ENCODE assay signal across 17 cellular contexts in the genomic region with DNA sequence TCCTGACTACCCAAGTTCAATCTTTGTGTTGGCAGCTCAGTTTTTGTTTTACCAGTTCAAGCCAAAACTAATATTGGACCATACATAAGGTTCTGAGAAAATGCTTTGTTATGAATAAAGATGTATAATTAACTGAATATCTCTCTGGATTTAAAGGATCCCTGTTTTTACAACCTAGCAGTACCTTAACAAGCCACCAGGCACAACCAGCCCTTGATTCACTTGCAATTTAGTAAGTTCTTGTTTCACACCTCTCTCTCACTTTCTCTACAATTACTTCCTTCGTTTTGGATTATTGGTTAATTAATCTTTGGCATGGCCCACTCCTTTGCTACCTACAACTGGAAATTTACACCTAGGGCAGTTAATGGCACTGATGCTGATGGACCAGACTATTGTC.
DNase-seq lines count a peak whose midpoint lies in the region; ATAC-seq and TF ChIP-seq lines count a peak whose summit lies in the region.
"Had no signal": no experiment of that assay in that cellular context is flagged by ENCODE, and none has a peak within 500 bp of the region (broad histone marks: within the 10 kb centered on the region; RNA-seq: fewer than 3 reads in every experiment).

No MANE protein-coding gene starts in this region.

- H3K4me3 ChIP-seq in GM23338 (no peak overlapping the region), endodermal cell (ENCODE audit: low read length) (no peak overlapping the region)
- H3K4me3 ChIP-seq: GM12878, HAP-1 had no signal

- H3K4me1 ChIP-seq in GM23338 (ENCODE audit: insufficient read depth) (no peaks in the 10 kb centered on the region), endodermal cell (ENCODE audit: control insufficient read depth, insufficient read depth, low read length) (no peaks in the 10 kb centered on the region)
- H3K4me1 ChIP-seq: HAP-1 had no signal

- H3K9me3 ChIP-seq in endodermal cell (ENCODE audit: control insufficient read depth, low read length): peaks cover 29% of the 10 kb centered on the region
- H3K9me3 ChIP-seq: HAP-1 had no signal

- TF ChIP-seq CTCF in GM23338 (conservative IDR thresholded peaks at IDR 0.05; ENCODE audit: low read depth in 2 of 2) (peak in 1 of 2 experiments; percentile 30; a peak in 2 of 4 replicates), endodermal cell (conservative IDR thresholded peaks at IDR 0.05) (peak; percentile 63), mesothelial cell of epicardium (IDR thresholded peaks at IDR 0.05; ENCODE audit: unreplicated experiment) (peak; percentile 29)

- no peaks in the 10 kb centered on the region for H3F3A ChIP-seq in GM23338 (replicated peaks; ENCODE audit: low read depth)

- no peaks in the 10 kb centered on the region for H3K79me2 ChIP-seq in GM23338 (replicated peaks; ENCODE audit: insufficient read depth)

- H4K20me1 ChIP-seq in GM23338 (replicated peaks; ENCODE audit: insufficient read depth): no peaks in the 10 kb centered on the region

- H3K36me3 ChIP-seq in GM23338 (ENCODE audit: insufficient read depth): peaks cover 3% of the 10 kb centered on the region; the same call in 1 of the 2 replicates
- H3K36me3 ChIP-seq in endodermal cell (ENCODE audit: control insufficient read depth, insufficient read depth, low read length): no peaks in the 10 kb centered on the region
- H3K36me3 ChIP-seq: HAP-1 had no signal

- H3K36me3 Mint-ChIP-seq in GM23338 (ENCODE audit: low read depth): peaks cover 6% of the 10 kb centered on the region
- H3K36me3 Mint-ChIP-seq in endodermal cell (ENCODE audit: low read depth): no peaks in the 10 kb centered on the region
- H3K36me3 Mint-ChIP-seq in mesothelial cell of epicardium: no peaks in the 10 kb centered on the region
- H3K36me3 Mint-ChIP-seq in activated naive CD8-positive, alpha-beta T cell treated with anti-CD3 and anti-CD28 coated beads, Interleukin-2, amount 50 U/mL, for 24 hours (ENCODE audit: low read depth): no peaks in the 10 kb centered on the region
- H3K36me3 Mint-ChIP-seq in stimulated activated effector memory CD8-positive, alpha-beta T cell treated with anti-CD3 and anti-CD28 coated beads, Interleukin-12 subunit alpha, Interleukin-12 subunit beta, amount 100 ng/mL, for 72 hours: no peaks in the 10 kb centered on the region
- H3K36me3 Mint-ChIP-seq: CD4-positive, CD25-positive, alpha-beta regulatory T cell; CD8-positive, alpha-beta memory T cell had no signal

- no peak overlapping the region for H2AFZ ChIP-seq in GM23338

- no peak overlapping the region for H3K4me2 ChIP-seq in GM23338

- H3K27ac Mint-ChIP-seq in GM23338 (no peak overlapping the region), endodermal cell (no peak overlapping the region), mesothelial cell of epicardium (no peak overlapping the region)
- H3K27ac Mint-ChIP-seq in activated naive CD8-positive, alpha-beta T cell treated with anti-CD3 and anti-CD28 coated beads, Interleukin-2, amount 50 U/mL, for 24 hours: no peak overlapping the region
- H3K27ac Mint-ChIP-seq in stimulated activated effector memory CD8-positive, alpha-beta T cell treated with anti-CD3 and anti-CD28 coated beads, Interleukin-12 subunit alpha, Interleukin-12 subunit beta, amount 100 ng/mL, for 72 hours: no peak overlapping the region
- H3K27ac Mint-ChIP-seq: B cell; CD4-positive, CD25-positive, alpha-beta regulatory T cell; CD8-positive, alpha-beta memory T cell had no signal

- DNase-seq in GM23338 (ENCODE audit: low spot score) (peak; percentile 11), endodermal cell (no peak), mesothelial cell of epicardium (ENCODE audit: low spot score in 2 of 2, unreplicated experiment in 2 of 2) (no peak), NCI-H2227 (lab: John Stamatoyannopoulos, UW; ENCODE audit: unreplicated experiment) (no peak)
- DNase-seq in activated naive CD8-positive, alpha-beta T cell treated with anti-CD3 and anti-CD28 coated beads, Interleukin-2, amount 50 U/mL, for 24 hours: no peak
- no peak for DNase-seq in stimulated activated effector memory CD8-positive, alpha-beta T cell treated with anti-CD3 and anti-CD28 coated beads, Interleukin-12 subunit alpha, Interleukin-12 subunit beta, amount 100 ng/mL, for 72 hours (ENCODE audit: low spot score in 2 of 2)
- DNase-seq: C1 segment of cervical spinal cord; CD4-positive, CD25-positive, alpha-beta regulatory T cell; CD8-positive, alpha-beta memory T cell; COR-L47; DMS 273 treated with DMSO at 0.1 percent for 48 hours; DMS53; DND-41; EL had no signal

- no peak overlapping the region for H3K9ac ChIP-seq in endodermal cell (ENCODE audit: extremely low read depth, low read length, poor library complexity, severe bottlenecking)

- H3K27me3 Mint-ChIP-seq in GM23338 (ENCODE audit: insufficient read depth, low read depth, poor library complexity) (no peaks in the 10 kb centered on the region), endodermal cell (ENCODE audit: insufficient read depth) (no peaks in the 10 kb centered on the region), mesothelial cell of epicardium (ENCODE audit: low read depth) (no peaks in the 10 kb centered on the region)
- no peaks in the 10 kb centered on the region for H3K27me3 Mint-ChIP-seq in activated naive CD8-positive, alpha-beta T cell treated with anti-CD3 and anti-CD28 coated beads, Interleukin-2, amount 50 U/mL, for 24 hours
- H3K27me3 Mint-ChIP-seq: B cell; CD4-positive, CD25-positive, alpha-beta regulatory T cell; CD8-positive, alpha-beta memory T cell had no signal

- no peak for ATAC-seq in GM23338
- ATAC-seq in activated naive CD8-positive, alpha-beta T cell treated with anti-CD3 and anti-CD28 coated beads, Interleukin-2, amount 50 U/mL, for 24 hours: no peak
- ATAC-seq in stimulated activated effector memory CD8-positive, alpha-beta T cell treated with anti-CD3 and anti-CD28 coated beads, Interleukin-12 subunit alpha, Interleukin-12 subunit beta, amount 100 ng/mL, for 72 hours: no peak
- ATAC-seq: GM12878 had no signal

- no peak overlapping the region for H3K27ac ChIP-seq in GM23338 (ENCODE audit: low read depth)
- no peak overlapping the region for H3K27ac ChIP-seq in endodermal cell (ENCODE audit: low read depth, low read length)

- H3K4me3 Mint-ChIP-seq in GM23338: no peak overlapping the region
- no peak overlapping the region for H3K4me3 Mint-ChIP-seq in endodermal cell
- H3K4me3 Mint-ChIP-seq in mesothelial cell of epicardium: no peak overlapping the region
- no peak overlapping the region for H3K4me3 Mint-ChIP-seq in activated naive CD8-positive, alpha-beta T cell treated with anti-CD3 and anti-CD28 coated beads, Interleukin-2, amount 50 U/mL, for 24 hours
- no peak overlapping the region for H3K4me3 Mint-ChIP-seq in stimulated activated effector memory CD8-positive, alpha-beta T cell treated with anti-CD3 and anti-CD28 coated beads, Interleukin-12 subunit alpha, Interleukin-12 subunit beta, amount 100 ng/mL, for 72 hours
- H3K4me3 Mint-ChIP-seq: B cell; CD4-positive, CD25-positive, alpha-beta regulatory T cell; CD8-positive, alpha-beta memory T cell had no signal

- H3K4me1 Mint-ChIP-seq in GM23338: no peaks in the 10 kb centered on the region
- peaks cover 3% of the 10 kb centered on the region for H3K4me1 Mint-ChIP-seq in endodermal cell
- H3K4me1 Mint-ChIP-seq in mesothelial cell of epicardium: no peaks in the 10 kb centered on the region
- no peaks in the 10 kb centered on the region for H3K4me1 Mint-ChIP-seq in activated naive CD8-positive, alpha-beta T cell treated with anti-CD3 and anti-CD28 coated beads, Interleukin-2, amount 50 U/mL, for 24 hours
- H3K4me1 Mint-ChIP-seq in stimulated activated effector memory CD8-positive, alpha-beta T cell treated with anti-CD3 and anti-CD28 coated beads, Interleukin-12 subunit alpha, Interleukin-12 subunit beta, amount 100 ng/mL, for 72 hours: no peaks in the 10 kb centered on the region
- H3K4me1 Mint-ChIP-seq: B cell; CD4-positive, CD25-positive, alpha-beta regulatory T cell; CD8-positive, alpha-beta memory T cell had no signal

- peaks cover 3% of the 10 kb centered on the region; the same call in 1 of the 2 replicates for H3K9me2 ChIP-seq in GM23338 (ENCODE audit: insufficient read depth)

- WGBS in endodermal cell (ENCODE audit: insufficient coverage in 1 of 2, insufficient read length in 1 of 2), 2 experiments: 75% methylated on average over 1 of the region's 1 CpG; no CpG with 5 or more reads in 1 of the 2 experiments

- peaks cover 82% of the 10 kb centered on the region for H3K9me3 Mint-ChIP-seq in GM23338
- H3K9me3 Mint-ChIP-seq in endodermal cell: peaks cover 32% of the 10 kb centered on the region
- H3K9me3 Mint-ChIP-seq in mesothelial cell of epicardium: peaks cover 43% of the 10 kb centered on the region
- H3K9me3 Mint-ChIP-seq in activated naive CD8-positive, alpha-beta T cell treated with anti-CD3 and anti-CD28 coated beads, Interleukin-2, amount 50 U/mL, for 24 hours: peaks cover 31% of the 10 kb centered on the region
- peaks cover 18% of the 10 kb centered on the region for H3K9me3 Mint-ChIP-seq in stimulated activated effector memory CD8-positive, alpha-beta T cell treated with anti-CD3 and anti-CD28 coated beads, Interleukin-12 subunit alpha, Interleukin-12 subunit beta, amount 100 ng/mL, for 72 hours

- no peaks in the 10 kb centered on the region for H3K27me3 ChIP-seq in GM23338 (ENCODE audit: insufficient read depth)
- H3K27me3 ChIP-seq in endodermal cell (ENCODE audit: control insufficient read depth, insufficient read depth, low read length, poor library complexity, severe bottlenecking): no peaks in the 10 kb centered on the region

TF ChIP-seq in GM23338, 12 proteins besides CTCF, POLR2A, EP300 and RAD21 (continues in another document):
- TF ChIP-seq EZH2 (IDR thresholded peaks at IDR 0.05; ENCODE audit: low read depth, unreplicated experiment) (no peak), POLR2AphosphoS5 (IDR thresholded peaks at IDR 0.05; ENCODE audit: low read depth) (no peak), JUNB (IDR thresholded peaks at IDR 0.05; ENCODE audit: unreplicated experiment) (no peak)
